In the genomic region with DNA sequence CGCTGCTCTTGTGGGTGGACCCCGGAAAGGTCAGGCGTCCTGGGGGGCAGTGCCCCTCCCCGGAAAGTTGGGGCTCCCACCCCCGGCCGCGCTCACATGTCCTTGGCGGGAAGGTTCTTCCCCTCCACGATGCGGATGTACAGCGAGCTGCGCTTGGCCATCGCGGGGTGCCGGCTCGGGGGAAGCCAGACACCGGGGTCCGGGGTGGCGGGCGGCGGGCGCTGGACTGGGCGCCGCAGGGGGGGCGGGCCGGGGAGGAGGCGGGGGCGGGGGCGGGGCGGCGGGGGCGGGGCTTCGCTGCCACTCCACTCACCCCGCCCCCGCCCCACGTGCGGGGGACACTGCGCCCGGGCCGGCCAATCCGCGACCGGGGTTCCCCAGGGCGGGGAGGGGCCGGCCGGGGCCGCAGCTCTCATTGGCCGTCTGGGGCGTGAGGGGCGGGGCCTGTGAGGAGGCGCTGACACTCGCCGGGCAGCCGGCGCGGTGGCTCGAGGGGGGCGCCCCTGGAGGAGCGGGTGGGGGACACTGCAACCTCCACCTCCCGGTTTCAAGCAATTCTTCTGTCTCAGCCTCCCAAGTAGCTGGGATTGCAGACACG, we compare ENCODE assay signal across 8 cellular contexts. TPM values are rescaled to one million over a fixed set of nuclear protein-coding genes. Genes with fewer than 3 reads are reported as not detected.
DNase-seq lines count a peak whose midpoint lies in the region; ATAC-seq and TF ChIP-seq lines count a peak whose summit lies in the region.
"Not testable (repeated sequence)": the region's sequence is repeated elsewhere in the genome, so short reads cannot be mapped to it uniquely, and the experiment has no call there.

A gene (minus strand): TSS at position 228 of the 598 bp plus-strand sequence. CDS start 67 bp downstream, at position 161.

- not testable (repeated sequence) for H3K4me1 Mint-ChIP-seq in endodermal cell; stimulated activated effector memory CD8-positive, alpha-beta T cell treated with anti-CD3 and anti-CD28 coated beads, Interleukin-12 subunit alpha, Interleukin-12 subunit beta, amount 100 ng/mL, for 72 hours

- H3K4me1 ChIP-seq in endodermal cell (ENCODE audit: control insufficient read depth, insufficient read depth, low read length) = not testable (repeated sequence)

- not testable (repeated sequence) for H3K27ac ChIP-seq in endodermal cell (ENCODE audit: low read depth, low read length)

- H3K36me3 Mint-ChIP-seq in endodermal cell (ENCODE audit: low read depth); stimulated activated effector memory CD8-positive, alpha-beta T cell treated with anti-CD3 and anti-CD28 coated beads, Interleukin-12 subunit alpha, Interleukin-12 subunit beta, amount 100 ng/mL, for 72 hours: not testable (repeated sequence)

- peak; percentile 48 for ATAC-seq in GM19468 (IDR thresholded peaks at IDR 0.05; ENCODE audit: extremely low read depth, unreplicated experiment)
- ATAC-seq in HG02943 (IDR thresholded peaks at IDR 0.05; ENCODE audit: low read depth, unreplicated experiment) = peak; percentile 43
- ATAC-seq in stimulated activated effector memory CD8-positive, alpha-beta T cell treated with anti-CD3 and anti-CD28 coated beads, Interleukin-12 subunit alpha, Interleukin-12 subunit beta, amount 100 ng/mL, for 72 hours = peak; percentile 93

- H3K9me3 Mint-ChIP-seq in endodermal cell; stimulated activated effector memory CD8-positive, alpha-beta T cell treated with anti-CD3 and anti-CD28 coated beads, Interleukin-12 subunit alpha, Interleukin-12 subunit beta, amount 100 ng/mL, for 72 hours: not testable (repeated sequence)

- H3K36me3 ChIP-seq in endodermal cell (ENCODE audit: control insufficient read depth, insufficient read depth, low read length) = not testable (repeated sequence)

- H3K27me3 ChIP-seq in endodermal cell (ENCODE audit: control insufficient read depth, insufficient read depth, low read length, poor library complexity, severe bottlenecking) = not testable (repeated sequence)

- not testable (repeated sequence) for H3K27me3 Mint-ChIP-seq in endodermal cell (ENCODE audit: insufficient read depth)

- not testable (repeated sequence) for H3K9me3 ChIP-seq in endodermal cell (ENCODE audit: control insufficient read depth, low read length)

- peak; percentile 51 for DNase-seq in EH (ENCODE audit: low read depth)
- DNase-seq in NAMALWA (ENCODE audit: low spot score) = peak; percentile 6
- DNase-seq in activated CD8-positive, alpha-beta memory T cell treated with anti-CD3 and anti-CD28 coated beads, Interleukin-2, amount 50 U/mL, for 48 hours = peak; percentile 53
- DNase-seq in endodermal cell = peak; percentile 41
- peak in 1 of 2 donors; percentile 53 for DNase-seq in lower leg skin (ENCODE audit: low spot score in 2 of 2)
- peak in 1 of 2 donors; percentile 50 for DNase-seq in stimulated activated effector memory CD8-positive, alpha-beta T cell treated with anti-CD3 and anti-CD28 coated beads, Interleukin-12 subunit alpha, Interleukin-12 subunit beta, amount 100 ng/mL, for 72 hours (ENCODE audit: low spot score in 2 of 2)

- not testable (repeated sequence) for TF ChIP-seq POLR2A in lower leg skin (IDR thresholded peaks at IDR 0.05)

- no CpG with 5 or more reads among the region's 61 CpGs for WGBS in endodermal cell (ENCODE audit: insufficient coverage in 1 of 2, insufficient read length in 1 of 2), 2 experiments
- no CpG with 5 or more reads among the region's 61 CpGs for WGBS in lower leg skin, 2 donors

- H3K9ac ChIP-seq in endodermal cell (ENCODE audit: extremely low read depth, low read length, poor library complexity, severe bottlenecking) = not testable (repeated sequence)

- intact Hi-C loops in lower leg skin (cut with DNase I; ENCODE audit: low total_unique reads) = not testable (repeated sequence)

- not testable (repeated sequence) for H3K4me3 Mint-ChIP-seq in endodermal cell; stimulated activated effector memory CD8-positive, alpha-beta T cell treated with anti-CD3 and anti-CD28 coated beads, Interleukin-12 subunit alpha, Interleukin-12 subunit beta, amount 100 ng/mL, for 72 hours

- H3K4me3 ChIP-seq in endodermal cell (ENCODE audit: low read length); lower leg skin (ENCODE audit: low read depth, poor library complexity, severe bottlenecking): not testable (repeated sequence)

- not testable (repeated sequence) for TF ChIP-seq CTCF in endodermal cell (conservative IDR thresholded peaks at IDR 0.05); lower leg skin (IDR thresholded peaks at IDR 0.05)

- not testable (repeated sequence) for H3K27ac Mint-ChIP-seq in endodermal cell; stimulated activated effector memory CD8-positive, alpha-beta T cell treated with anti-CD3 and anti-CD28 coated beads, Interleukin-12 subunit alpha, Interleukin-12 subunit beta, amount 100 ng/mL, for 72 hours

RNA-seq across cellular contexts. Expression of the gene that starts here (rescaled TPM):
- 10 to 100 TPM in 1 of 2 donors, 1 to 10 TPM in 1; 3.5 to 11.5 TPM for total RNA-seq in endodermal cell
- polyA plus RNA-seq in endodermal cell (2013, experiment 1 of 2) = 11.8 TPM
- 9.1 TPM for polyA plus RNA-seq in endodermal cell (2013, experiment 2 of 2)
- 10 to 100 TPM; 21.6 to 28.3 (median 25.3) TPM for total RNA-seq in lower leg skin

Comparison
In these comparisons a context has a peak if more than half of its experiments do, and no peak if none do; other contexts are left out.
1. ATAC-seq: peak in every context shown above with its lines; median percentile 93 in stimulated activated effector memory CD8-positive, alpha-beta T cell treated with anti-CD3 and anti-CD28 coated beads, Interleukin-12 subunit alpha, Interleukin-12 subunit beta, amount 100 ng/mL, for 72 hours; 48 in GM19468; 43 in HG02943.